Comparison of ENCODE assay signal across 1 cellular context in the genomic region with DNA sequence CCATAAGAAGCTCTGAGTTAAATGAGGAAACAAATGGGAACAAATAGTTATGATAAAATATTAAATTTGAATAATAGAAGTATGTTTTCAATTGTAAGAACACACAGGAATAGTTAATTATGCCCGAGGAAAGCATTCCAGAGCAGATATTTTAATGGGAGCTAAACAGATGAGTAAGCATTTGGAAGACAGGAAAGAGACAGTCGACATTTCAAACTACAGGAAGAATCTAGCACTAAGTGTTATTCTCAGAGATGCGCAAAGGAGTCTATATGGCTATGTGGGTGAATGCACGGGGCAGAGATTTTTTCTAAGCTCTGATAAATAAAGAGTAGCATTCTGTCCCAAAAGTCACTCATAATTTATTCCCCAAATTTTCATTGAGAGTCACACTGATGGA.
TF ChIP-seq lines count a peak whose summit lies in the region.

No MANE protein-coding gene starts in this region.

TF ChIP-seq in H1, 55 proteins besides CTCF, POLR2A, EP300 and RAD21 (continued from another document):
- TF ChIP-seq, protein P1, sequence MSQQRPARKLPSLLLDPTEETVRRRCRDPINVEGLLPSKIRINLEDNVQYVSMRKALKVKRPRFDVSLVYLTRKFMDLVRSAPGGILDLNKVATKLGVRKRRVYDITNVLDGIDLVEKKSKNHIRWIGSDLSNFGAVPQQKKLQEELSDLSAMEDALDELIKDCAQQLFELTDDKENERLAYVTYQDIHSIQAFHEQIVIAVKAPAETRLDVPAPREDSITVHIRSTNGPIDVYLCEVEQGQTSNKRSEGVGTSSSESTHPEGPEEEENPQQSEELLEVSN (IDR thresholded peaks at IDR 0.05) = no peak
- TF ChIP-seq GTF2F1 (IDR thresholded peaks at IDR 0.05; ENCODE audit: borderline replicate concordance, low read depth, low read length) = no peak
- no peak for TF ChIP-seq CEBPB (IDR thresholded peaks at IDR 0.05; ENCODE audit: low read depth, low read length)
- no peak for TF ChIP-seq BRCA1 (IDR thresholded peaks at IDR 0.05; ENCODE audit: low read depth, low read length)
- no peak for TF ChIP-seq YY1 (IDR thresholded peaks at IDR 0.05; ENCODE audit: low read depth, low read length)
- no peak for TF ChIP-seq SP2 (IDR thresholded peaks at IDR 0.05; ENCODE audit: low read length)
- no peak for TF ChIP-seq KDM4A (IDR thresholded peaks at IDR 0.05; ENCODE audit: low read depth, low read length, severe bottlenecking)
- no peak for TF ChIP-seq TEAD4 (IDR thresholded peaks at IDR 0.05; ENCODE audit: low read depth, low read length)
- TF ChIP-seq SRF (IDR thresholded peaks at IDR 0.05; ENCODE audit: low read depth, low read length) = no peak
- no peak for TF ChIP-seq SP1 (IDR thresholded peaks at IDR 0.05; ENCODE audit: low read depth, low read length)
- no peak for TF ChIP-seq JUND (IDR thresholded peaks at IDR 0.05; ENCODE audit: low read length)
- no peak for TF ChIP-seq TBP (IDR thresholded peaks at IDR 0.05; ENCODE audit: low read depth, low read length)
